Comparison of ENCODE assay signal across 31 cellular contexts in genomic region chr1:152957561-152957960, GRCh38. TPM values are rescaled to one million over a fixed set of nuclear protein-coding genes. Genes with fewer than 3 reads are reported as not detected.
"Had no signal": no experiment of that assay in that cellular context is flagged by ENCODE, and none has a peak within 500 bp of the region (broad histone marks: within the 10 kb centered on the region; RNA-seq: fewer than 3 reads in every experiment).

No MANE protein-coding gene starts in this region.

- H3K4me1 Mint-ChIP-seq: stimulated activated effector memory CD8-positive, alpha-beta T cell treated with anti-CD3 and anti-CD28 coated beads, Interleukin-12 subunit alpha, Interleukin-12 subunit beta, amount 100 ng/mL, for 72 hours; stimulated activated naive CD8-positive, alpha-beta T cell treated with anti-CD3 and anti-CD28 coated beads, Interleukin-15, amount 100 ng/mL, for 72 hours had no signal

- H3K36me3 ChIP-seq: stomach, suprapubic skin, thoracic aorta, thyroid gland, tibial artery, tibial nerve, transverse colon, upper lobe of left lung, upper lobe of right lung, uterus, vagina had no signal

- H3K27me3 Mint-ChIP-seq: type B pancreatic cell had no signal

- H3K27me3 ChIP-seq: suprapubic skin, testis, thyroid gland, tibial artery, tibial nerve, transverse colon, upper lobe of left lung, upper lobe of right lung, uterus, vagina had no signal

- H3K9me3 ChIP-seq: stomach, suprapubic skin, testis, thoracic aorta, thyroid gland, tibial artery, transverse colon, upper lobe of left lung, upper lobe of right lung, uterus, vagina had no signal

- H3K4me3 Mint-ChIP-seq: stimulated activated effector memory CD8-positive, alpha-beta T cell treated with anti-CD3 and anti-CD28 coated beads, Interleukin-12 subunit alpha, Interleukin-12 subunit beta, amount 100 ng/mL, for 72 hours; stimulated activated memory B cell treated with anti-CD40 and anti-IgM and Interleukin-4, amounts not matched to agents 10 μg/mL and 1 μg/mL and 100 μg/mL, for 72 hours; stimulated activated naive B cell treated with anti-CD40 and anti-IgM and Interleukin-4, amounts not matched to agents 10 μg/mL and 1 μg/mL and 100 μg/mL, for 72 hours; stimulated activated naive CD8-positive, alpha-beta T cell treated with anti-CD3 and anti-CD28 coated beads, Interleukin-15, amount 100 ng/mL, for 72 hours; stimulated activated naive CD8-positive, alpha-beta T cell treated with anti-CD3 and anti-CD28 coated beads, Interleukin-15, Interleukin-2, amounts not matched to agents 100 ng/mL and 50 ng/mL, for 24 hours; type B pancreatic cell had no signal

- DNase-seq: stimulated activated CD4-positive, alpha-beta T cell treated with anti-CD3 and anti-CD28 coated beads, Interleukin-2, amount 100 ng/mL, for 48 hours; stimulated activated CD4-positive, alpha-beta T cell treated with anti-CD3 and anti-CD28 coated beads, Interleukin-4, amount 100 ng/mL, for 1 hour; stimulated activated CD4-positive, alpha-beta T cell treated with anti-CD3 and anti-CD28 coated beads, Interleukin-4, amount 100 ng/mL, for 24 hours; stimulated activated CD4-positive, alpha-beta T cell treated with anti-CD3 and anti-CD28 coated beads, Interleukin-4, amount 100 ng/mL, for 4 hours; stimulated activated CD8-positive, alpha-beta memory T cell treated with anti-CD3 and anti-CD28 coated beads, Interleukin-4, amount 100 ng/mL, for 48 hours; stimulated activated naive B cell treated with anti-CD40 and anti-IgM and Interleukin-4, amounts not matched to agents 10 μg/mL and 1 μg/mL and 100 μg/mL, for 72 hours; stimulated activated naive CD4-positive, alpha-beta T cell; stimulated activated naive CD4-positive, alpha-beta T cell treated with Interleukin-2 at 50 U/mL for 16 hours; stimulated activated naive CD8-positive, alpha-beta T cell treated with anti-CD3 and anti-CD28 coated beads, Interleukin-15, amount 100 ng/mL, for 72 hours; stimulated activated naive CD8-positive, alpha-beta T cell treated with anti-CD3 and anti-CD28 coated beads, Interleukin-15, Interleukin-2, amounts not matched to agents 100 U/mL and 50 U/mL, for 24 hours; stomach; substantia nigra; testis; thyroid gland; tibial artery; transverse colon; upper lobe of left lung; upper lobe of right lung; uterus had no signal

- H3K4me1 ChIP-seq: stomach, testis, thyroid gland, tibial artery, tibial nerve, transverse colon, upper lobe of left lung, upper lobe of right lung, uterus had no signal

- H3K4me3 ChIP-seq: stomach, suprapubic skin, testis, thoracic aorta, thyroid gland, tibial artery, tibial nerve, transverse colon, upper lobe of left lung, upper lobe of right lung, uterus, vagina had no signal

- H3K27ac Mint-ChIP-seq: stimulated activated effector memory CD8-positive, alpha-beta T cell treated with anti-CD3 and anti-CD28 coated beads, Interleukin-12 subunit alpha, Interleukin-12 subunit beta, amount 100 ng/mL, for 72 hours; stimulated activated memory B cell treated with anti-CD40 and anti-IgM and Interleukin-4, amounts not matched to agents 10 μg/mL and 1 μg/mL and 100 μg/mL, for 72 hours; stimulated activated naive B cell treated with anti-CD40 and anti-IgM and Interleukin-4, amounts not matched to agents 10 μg/mL and 1 μg/mL and 100 μg/mL, for 72 hours; stimulated activated naive CD8-positive, alpha-beta T cell treated with anti-CD3 and anti-CD28 coated beads, Interleukin-15, amount 100 ng/mL, for 72 hours; stimulated activated naive CD8-positive, alpha-beta T cell treated with anti-CD3 and anti-CD28 coated beads, Interleukin-15, Interleukin-2, amounts not matched to agents 100 ng/mL and 50 ng/mL, for 24 hours; type B pancreatic cell had no signal

- H3K36me3 Mint-ChIP-seq: stimulated activated effector memory CD8-positive, alpha-beta T cell treated with anti-CD3 and anti-CD28 coated beads, Interleukin-12 subunit alpha, Interleukin-12 subunit beta, amount 100 ng/mL, for 72 hours; stimulated activated memory B cell treated with anti-CD40 and anti-IgM and Interleukin-4, amounts not matched to agents 10 μg/mL and 1 μg/mL and 100 μg/mL, for 72 hours; stimulated activated naive B cell treated with anti-CD40 and anti-IgM and Interleukin-4, amounts not matched to agents 10 μg/mL and 1 μg/mL and 100 μg/mL, for 72 hours; type B pancreatic cell had no signal

- H3K9me3 Mint-ChIP-seq: stimulated activated effector memory CD8-positive, alpha-beta T cell treated with anti-CD3 and anti-CD28 coated beads, Interleukin-12 subunit alpha, Interleukin-12 subunit beta, amount 100 ng/mL, for 72 hours; stimulated activated memory B cell treated with anti-CD40 and anti-IgM and Interleukin-4, amounts not matched to agents 10 μg/mL and 1 μg/mL and 100 μg/mL, for 72 hours; stimulated activated naive B cell treated with anti-CD40 and anti-IgM and Interleukin-4, amounts not matched to agents 10 μg/mL and 1 μg/mL and 100 μg/mL, for 72 hours; stimulated activated naive CD8-positive, alpha-beta T cell treated with anti-CD3 and anti-CD28 coated beads, Interleukin-15, amount 100 ng/mL, for 72 hours; stimulated activated naive CD8-positive, alpha-beta T cell treated with anti-CD3 and anti-CD28 coated beads, Interleukin-15, Interleukin-2, amounts not matched to agents 100 ng/mL and 50 ng/mL, for 24 hours had no signal

- H3K27ac ChIP-seq: stomach, suprapubic skin, testis, thoracic aorta, thyroid gland, tibial artery, tibial nerve, transverse colon, upper lobe of left lung, upper lobe of right lung, uterus, vagina had no signal

RNA-seq across cellular contexts. Expression of gene SPRR5, which starts 10.6 kb away (rescaled TPM):
- total RNA-seq: stomach, subcutaneous adipose tissue, temporal lobe, testis, thoracic aorta, thyroid gland, tibial nerve, transverse colon, upper lobe of left lung, upper lobe of right lung, ureter, urinary bladder, uterus, vagina had no signal
- polyA plus RNA-seq: urinary bladder had no signal

RNA-seq across cellular contexts. Expression of gene SPRR4, which starts 12.9 kb away (rescaled TPM):
- total RNA-seq: stomach, subcutaneous adipose tissue, temporal lobe, thoracic aorta, thyroid gland, tibial nerve, transverse colon, upper lobe of left lung, upper lobe of right lung, ureter, urinary bladder, uterus, vagina had no signal
- polyA plus RNA-seq: stomach, urinary bladder had no signal

RNA-seq across cellular contexts. Expression of gene SPRR1A, which starts 26.3 kb away (rescaled TPM):
- total RNA-seq: stomach, subcutaneous adipose tissue, temporal lobe, testis, thoracic aorta, thyroid gland, tibial nerve, transverse colon, upper lobe of left lung, upper lobe of right lung, urinary bladder, uterus had no signal
- polyA plus RNA-seq: urinary bladder had no signal

RNA-seq across cellular contexts. Expression of gene SPRR3, which starts 44.0 kb away (rescaled TPM):
- total RNA-seq: subcutaneous adipose tissue, suprapubic skin, temporal lobe, testis, thoracic aorta, thyroid gland, tibial nerve, transverse colon, upper lobe of left lung, upper lobe of right lung had no signal

RNA-seq across cellular contexts. Expression of gene IVL, which starts 49.2 kb away (rescaled TPM):
- total RNA-seq: stomach, subcutaneous adipose tissue, testis, thyroid gland, tibial nerve, transverse colon, upper lobe of right lung, uterus had no signal
